ENCODE assay signal across 20 cellular contexts in genomic region chr3:177084616-177085015, GRCh38.
"Had no signal": no experiment of that assay in that cellular context is flagged by ENCODE, and none has a peak within 500 bp of the region (broad histone marks: within the 10 kb centered on the region; RNA-seq: fewer than 3 reads in every experiment).

No MANE protein-coding gene starts in this region.

- H3K4me3 Mint-ChIP-seq: activated CD4-positive, alpha-beta T cell treated with anti-CD3 and anti-CD28 coated beads, Interleukin-2, amount 10 ng/mL, durations not matched to agents 24 days and 14 days; activated CD8-positive, alpha-beta T cell treated with anti-CD3 and anti-CD28 coated beads, Interleukin-2, amount 10 ng/mL, durations not matched to agents 7 days and 5 days; activated naive CD4-positive, alpha-beta T cell treated with anti-CD3 and anti-CD28 coated beads for 36 hours; activated T-cell treated with anti-CD3 and anti-CD28 coated beads, Interleukin-2, amount 50 U/mL, for 24 hours; mesothelial cell of epicardium; nephron progenitor cell had no signal

- H3K4me3 ChIP-seq: ascending aorta, coronary artery, lower lobe of right lung, tibial artery had no signal

- ATAC-seq: activated CD8-positive, alpha-beta T cell treated with anti-CD3 and anti-CD28 coated beads, Interleukin-2, amount 10 ng/mL, durations not matched to agents 7 days and 5 days; lower lobe of right lung; stimulated activated naive CD8-positive, alpha-beta T cell treated with anti-CD3 and anti-CD28 coated beads, Interleukin-15, Interleukin-2, amounts not matched to agents 100 U/mL and 50 U/mL, for 24 hours had no signal

- H3K27ac Mint-ChIP-seq: activated CD8-positive, alpha-beta T cell treated with anti-CD3 and anti-CD28 coated beads, Interleukin-2, amount 10 ng/mL, durations not matched to agents 7 days and 5 days; activated naive CD4-positive, alpha-beta T cell treated with anti-CD3 and anti-CD28 coated beads for 36 hours; activated T-helper 2 cell treated with anti-CD3 and anti-CD28 coated beads, Interferon-gamma antibody, Interleukin-2, Interleukin-4, amounts not matched to agents 10 μg/mL and 5 μg/mL and 100 μg/mL, durations not matched to agents 14 hours and 24 hours and 36 hours; mesothelial cell of epicardium; nephron progenitor cell had no signal

- H3K27ac ChIP-seq: ascending aorta, coronary artery, lower lobe of right lung, tibial artery had no signal

- H3K4me1 ChIP-seq: lower lobe of right lung had no signal

- H3K9me3 Mint-ChIP-seq: activated CD4-positive, alpha-beta T cell treated with anti-CD3 and anti-CD28 coated beads, Interleukin-2, amount 10 ng/mL, durations not matched to agents 24 days and 14 days; activated T-cell treated with anti-CD3 and anti-CD28 coated beads, Interleukin-2, amount 50 U/mL, for 24 hours; activated T-helper 2 cell treated with anti-CD3 and anti-CD28 coated beads, Interferon-gamma antibody, Interleukin-2, Interleukin-4, amounts not matched to agents 10 μg/mL and 5 μg/mL and 100 μg/mL, durations not matched to agents 14 hours and 24 hours and 36 hours had no signal

- H3K9me3 ChIP-seq: ascending aorta, lower lobe of right lung, tibial artery had no signal

- H3K27me3 ChIP-seq: ascending aorta, tibial artery had no signal

- H3K27me3 Mint-ChIP-seq: activated CD4-positive, alpha-beta T cell treated with anti-CD3 and anti-CD28 coated beads, Interleukin-2, amount 10 ng/mL, durations not matched to agents 24 days and 14 days; activated T-cell treated with anti-CD3 and anti-CD28 coated beads, Interleukin-2, amount 50 U/mL, for 24 hours had no signal

- DNase-seq: activated CD4-positive, alpha-beta T cell treated with anti-CD3 and anti-CD28 coated beads, Interleukin-2, amount 10 ng/mL, durations not matched to agents 24 days and 14 days; activated CD8-positive, alpha-beta T cell treated with anti-CD3 and anti-CD28 coated beads, Interleukin-2, amount 10 ng/mL, durations not matched to agents 7 days and 5 days; activated naive CD4-positive, alpha-beta T cell treated with anti-CD3 and anti-CD28 coated beads for 36 hours; activated T-cell treated with anti-CD3 and anti-CD28 coated beads, Interleukin-2, amount 50 U/mL, for 24 hours; effector CD4-positive, alpha-beta T cell; foreskin fibroblast; hippocampal formation; lower lobe of right lung; nephron progenitor cell; occipital lobe; retina; stimulated activated CD8-positive, alpha-beta memory T cell treated with anti-CD3 and anti-CD28 coated beads, Interleukin-4, amount 100 ng/mL, for 48 hours; stimulated activated naive CD8-positive, alpha-beta T cell treated with anti-CD3 and anti-CD28 coated beads, Interleukin-15, Interleukin-2, amounts not matched to agents 100 U/mL and 50 U/mL, for 24 hours; substantia nigra; T-helper 2 cell; tibial artery had no signal

- H3K36me3 ChIP-seq: ascending aorta, lower lobe of right lung, tibial artery had no signal
